Comparison of ENCODE assay signal across 12 cellular contexts in the genomic region with DNA sequence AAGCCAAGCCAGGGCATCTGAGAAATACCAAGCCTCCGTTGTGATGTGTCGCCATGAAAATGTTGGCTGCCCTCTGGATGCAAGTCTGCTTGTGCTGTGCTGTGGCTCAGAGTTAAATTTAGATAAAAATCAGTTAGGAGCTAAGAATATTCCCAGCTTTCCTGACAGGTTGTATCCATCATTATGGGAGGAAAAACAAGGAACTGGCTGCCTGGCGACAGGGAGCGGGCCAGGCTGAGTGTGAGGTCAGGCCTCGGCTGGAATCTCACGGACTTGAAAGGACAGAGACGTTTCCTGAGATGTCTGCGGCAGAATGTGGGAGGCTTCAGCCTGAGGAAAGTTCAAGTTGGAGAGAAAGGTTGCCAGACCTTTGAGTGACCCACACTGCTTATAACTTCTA.
DNase-seq lines count a peak whose midpoint lies in the region; ATAC-seq and TF ChIP-seq lines count a peak whose summit lies in the region.
"Had no signal": no experiment of that assay in that cellular context is flagged by ENCODE, and none has a peak within 500 bp of the region (broad histone marks: within the 10 kb centered on the region; RNA-seq: fewer than 3 reads in every experiment).

No MANE protein-coding gene starts in this region.

- no TSS peak for BruUV-seq in OCI-LY7 (replicated peaks; lab: Mats Ljungman, UMichigan)

- ATAC-seq in SK-N-SH treated with all-trans-retinoic acid at 6 μM for 48 hours, result peak; percentile 31
- ATAC-seq in mucosa of descending colon, result peak; percentile 26
- no peak for ATAC-seq in HG03442 (IDR thresholded peaks at IDR 0.05; ENCODE audit: unreplicated experiment)
- ATAC-seq in GM21619 (IDR thresholded peaks at IDR 0.05; ENCODE audit: unreplicated experiment), result no peak
- ATAC-seq in HG03342 (IDR thresholded peaks at IDR 0.05; ENCODE audit: unreplicated experiment), result no peak
- ATAC-seq: Panc1 had no signal

- peak; percentile 29 for DNase-seq in fibroblast of pulmonary artery (ENCODE audit: low read depth)
- DNase-seq in mucosa of descending colon, result peak in 2 of 3 donors; percentile 40 to 49
- no peak for DNase-seq in tibial nerve (ENCODE audit: low spot score in 2 of 2)
- DNase-seq in OCI-LY7 (ENCODE audit: low spot score), result no peak
- DNase-seq: CD4-positive, CD25-positive, alpha-beta regulatory T cell; KG1; NCI-H2227 treated with DMSO at 0.1 percent for 48 hours had no signal

- TF ChIP-seq EP300 in tibial nerve (IDR thresholded peaks at IDR 0.05), result no peak

- WGBS in tibial nerve, 2 donors, result 47 to 59% methylated on average over 8 of the region's 8 CpGs

- POLR2A ChIA-PET in OCI-LY7 (lab: Charles Lee), result no interaction called here

- no peaks in the 10 kb centered on the region for H3K9me3 ChIP-seq in mucosa of descending colon
- H3K9me3 ChIP-seq in tibial nerve, result no peaks in the 10 kb centered on the region
- no peaks in the 10 kb centered on the region for H3K9me3 ChIP-seq in OCI-LY7 (ENCODE audit: low read length)

- no peaks in the 10 kb centered on the region for H3K79me2 ChIP-seq in OCI-LY7 (ENCODE audit: insufficient read depth, low read depth, low read length)

- no peak overlapping the region for H3K4me3 ChIP-seq in fibroblast of pulmonary artery (replicated peaks; ENCODE audit: low read depth, low read length)
- no peak overlapping the region for H3K4me3 ChIP-seq in mucosa of descending colon
- H3K4me3 ChIP-seq in tibial nerve, result no peak overlapping the region
- H3K4me3 ChIP-seq in OCI-LY7 (ENCODE audit: low read depth, low read length, poor library complexity, severe bottlenecking), result no peak overlapping the region

- H3K4me2 ChIP-seq in OCI-LY7 (ENCODE audit: low read length), result no peak overlapping the region

- H3K27ac ChIP-seq in tibial nerve (peak overlapping the region in 3 of 4 donors; percentile 40 to 85 (median 79)), OCI-LY7 (ENCODE audit: low read depth, low read length, poor library complexity, severe bottlenecking) (no peak overlapping the region)

- TF ChIP-seq CTCF in fibroblast of pulmonary artery (IDR thresholded peaks at IDR 0.05; ENCODE audit: low read length, missing control alignments) (no peak), mucosa of descending colon (IDR thresholded peaks at IDR 0.05) (no peak), tibial nerve (IDR thresholded peaks at IDR 0.05) (no peak), OCI-LY7 (conservative IDR thresholded peaks at IDR 0.05; ENCODE audit: low read length) (no peak)

- H4K20me1 ChIP-seq in OCI-LY7 (ENCODE audit: insufficient read depth, low read length), result no peaks in the 10 kb centered on the region

- intact Hi-C loops in mucosa of descending colon (cut with DNase I, micrococcal nuclease) (no loop called here), OCI-LY7 (cut with micrococcal nuclease; ENCODE audit: unreplicated experiment) (no loop called here)

- CTCF ChIA-PET in OCI-LY7 (lab: Charles Lee; ENCODE audit: unreplicated experiment), result no interaction called here

- H2AFZ ChIP-seq in OCI-LY7 (ENCODE audit: low read length), result no peak overlapping the region

- H3K9me2 ChIP-seq in OCI-LY7 (ENCODE audit: insufficient read depth, low read length), result no peaks in the 10 kb centered on the region

- H3K36me3 ChIP-seq in mucosa of descending colon (ENCODE audit: low read depth), result no peaks in the 10 kb centered on the region
- no peaks in the 10 kb centered on the region for H3K36me3 ChIP-seq in tibial nerve
- no peaks in the 10 kb centered on the region for H3K36me3 ChIP-seq in OCI-LY7 (ENCODE audit: insufficient read depth, low read length)

- TF ChIP-seq POLR2A in tibial nerve (IDR thresholded peaks at IDR 0.05), result no peak

- H3K4me1 ChIP-seq in mucosa of descending colon (ENCODE audit: low read depth) (peaks cover 28% of the 10 kb centered on the region), tibial nerve (peaks cover 0 to 21% (median 2%) of the 10 kb centered on the region in 4 donors), OCI-LY7 (ENCODE audit: insufficient read depth, low read length, poor library complexity, severe bottlenecking) (no peaks in the 10 kb centered on the region)

- no peaks in the 10 kb centered on the region for H3K27me3 ChIP-seq in tibial nerve

TF ChIP-seq in SK-N-SH treated with all-trans-retinoic acid at 6 μM for 48 hours, 23 proteins besides CTCF, POLR2A, EP300 and RAD21:
- TF ChIP-seq PPARA (CRISPR knock-in tag; IDR thresholded peaks at IDR 0.05; ENCODE audit: borderline replicate concordance) (no peak), TOX (CRISPR knock-in tag; IDR thresholded peaks at IDR 0.05; ENCODE audit: borderline replicate concordance) (peak; percentile 73; the same call in 1 of the 2 replicates)
TF ChIP-seq in SK-N-SH treated with all-trans-retinoic acid at 6 μM for 48 hours: peak in this region for 1.

Comparison
In these comparisons a context has a peak if more than half of its experiments do, and no peak if none do; other contexts are left out.
1. ATAC-seq: peak in SK-N-SH treated with all-trans-retinoic acid at 6 μM for 48 hours (single experiment) and mucosa of descending colon (single experiment); none in HG03442 (single experiment), GM21619 (single experiment) and HG03342 (single experiment).
2. DNase-seq: peak in fibroblast of pulmonary artery (single experiment) and mucosa of descending colon (2 of 3); none in tibial nerve (0 of 2) and OCI-LY7 (single experiment).